In genomic region chr22:41356430-41357028, GRCh38 we compare ENCODE assay signal across 22 cellular contexts. TPM values are rescaled to one million over a fixed set of nuclear protein-coding genes. Genes with fewer than 3 reads are reported as not detected.
DNase-seq lines count a peak whose midpoint lies in the region; ATAC-seq, FAIRE-seq and TF ChIP-seq lines count a peak whose summit lies in the region.
"Had no signal": no experiment of that assay in that cellular context is flagged by ENCODE, and none has a peak within 500 bp of the region (broad histone marks: within the 10 kb centered on the region; RNA-seq: fewer than 3 reads in every experiment).

No MANE protein-coding gene starts in this region.

- WGBS in HepG2 (ENCODE audit: low lambda C conversion rate): 100% methylated on average over 4 of the region's 25 CpGs
- 80% methylated on average over 1 of the region's 25 CpGs for WGBS in right lobe of liver (ENCODE audit: insufficient coverage, low coverage, low lambda C conversion rate, missing lambda C conversion rate)
- WGBS in K562 (ENCODE audit: insufficient coverage, low coverage, missing lambda C conversion rate): 98% methylated on average over 12 of the region's 25 CpGs
- 94 to 96% methylated on average over 25 of the region's 25 CpGs for WGBS in heart right ventricle, 2 donors

- H3K4me2 ChIP-seq in HepG2 (ENCODE audit: low read depth, low read length): no peak overlapping the region
- H3K4me2 ChIP-seq in PC-3 (ENCODE audit: low read length): no peak overlapping the region
- H3K4me2 ChIP-seq in K562 (ENCODE audit: insufficient read depth, low read length): no peak overlapping the region
- H3K4me2 ChIP-seq: BLaER1, GM23338 had no signal

- H3K27ac ChIP-seq in HepG2 (ENCODE audit: extremely low read length, insufficient read depth, low read length) (no peak overlapping the region), right lobe of liver (no peak overlapping the region), PC-3 (ENCODE audit: low read length) (no peak overlapping the region), K562 (ENCODE audit: extremely low read depth, low read depth, low read length) (no peak overlapping the region), heart right ventricle (no peak overlapping the region)
- H3K27ac ChIP-seq: 22Rv1, BLaER1, C4-2B had no signal

- no peak for ATAC-seq in HepG2
- ATAC-seq in right lobe of liver: no peak
- no peak for ATAC-seq in PC-3
- no peak for ATAC-seq in K562
- no peak for ATAC-seq in HG03159 (IDR thresholded peaks at IDR 0.05; ENCODE audit: unreplicated experiment)
- ATAC-seq in heart right ventricle: no peak
- ATAC-seq: CD8-positive, alpha-beta T cell; GM23338; HCT116 had no signal

- no peak for DNase-seq in HepG2 (ENCODE audit: low spot score)
- DNase-seq in right lobe of liver: no peak
- DNase-seq in PC-3: no peak
- DNase-seq in K562 (ENCODE audit: extremely low read depth in 1 of 4, low spot score in 3 of 4): no peak
- DNase-seq in superior temporal gyrus (ENCODE audit: extremely low spot score): no peak
- DNase-seq in DMS 273 treated with DMSO at 0.1 percent for 48 hours (lab: John Stamatoyannopoulos, UW): no peak
- DNase-seq in heart right ventricle: no peak
- DNase-seq: CD4-positive, CD25-positive, alpha-beta regulatory T cell; CD8-positive, alpha-beta T cell; DMS153; DND-41; H9; HFFc6 had no signal

- intact Hi-C loops in HepG2 (cut with micrococcal nuclease; ENCODE audit: unreplicated experiment) (no loop called here), right lobe of liver (cut with DNase I) (no loop called here), PC-3 (cut with micrococcal nuclease) (no loop called here), K562 (cut with micrococcal nuclease) (no loop called here), heart right ventricle (cut with DNase I) (loop anchor here in 1 of 10 donors (10.0 kb wide), 1 partner anchor 52 kb away; the partner anchor contains the start of gene ZC3H7B)

- no peak overlapping the region for H3K9ac ChIP-seq in HepG2 (ENCODE audit: insufficient read depth, low read depth, low read length)
- H3K9ac ChIP-seq in PC-3 (ENCODE audit: low read length): no peak overlapping the region
- 0 out of 4 replicates have a peak overlapping the region, but pooled peaks of 1 of the 2 experiments have one; percentile 45 for H3K9ac ChIP-seq in K562 (ENCODE audit: insufficient read depth in 1 of 2, low read depth in 2 of 2, low read length in 2 of 2)
- H3K9ac ChIP-seq: BLaER1 had no signal

- H3K27me3 ChIP-seq in HepG2 (ENCODE audit: control insufficient read depth in 1 of 2, insufficient read depth in 2 of 2, low read length in 2 of 2) (no peaks in the 10 kb centered on the region), right lobe of liver (no peaks in the 10 kb centered on the region), PC-3 (ENCODE audit: low read length) (no peaks in the 10 kb centered on the region), K562 (ENCODE audit: control insufficient read depth in 2 of 2, insufficient read depth in 2 of 2, low read length in 2 of 2) (no peaks in the 10 kb centered on the region), heart right ventricle (no peaks in the 10 kb centered on the region)
- H3K27me3 ChIP-seq: BLaER1 had no signal

- TF ChIP-seq RAD21 in HepG2 (CRISPR knock-in tag; IDR thresholded peaks at IDR 0.05) (no peak), K562 (CRISPR knock-in tag; conservative IDR thresholded peaks at IDR 0.05 in 1 of 2, IDR thresholded peaks at IDR 0.05 in 1 of 2) (no peak)

- FAIRE-seq in HepG2 (lab: Jason Lieb, UNC) (no peak), K562 (lab: Jason Lieb, UNC) (no peak)
- FAIRE-seq: A204.1, G401.6, GM19239 had no signal

- H3K9me3 ChIP-seq in HepG2 (ENCODE audit: low read length): no peaks in the 10 kb centered on the region
- no peaks in the 10 kb centered on the region for H3K9me3 ChIP-seq in right lobe of liver
- H3K9me3 ChIP-seq in PC-3 (ENCODE audit: low read length): no peaks in the 10 kb centered on the region
- H3K9me3 ChIP-seq in K562 (replicated peaks; ENCODE audit: control insufficient read depth, insufficient read depth, low read depth, low read length): no peaks in the 10 kb centered on the region
- no peaks in the 10 kb centered on the region for H3K9me3 ChIP-seq in heart right ventricle
- H3K9me3 ChIP-seq: BLaER1 had no signal

- H3K79me2 ChIP-seq in HepG2 (ENCODE audit: insufficient read depth, low read length): no peaks in the 10 kb centered on the region
- H3K79me2 ChIP-seq in PC-3 (ENCODE audit: low read length): no peaks in the 10 kb centered on the region
- no peaks in the 10 kb centered on the region for H3K79me2 ChIP-seq in K562 (ENCODE audit: control insufficient read depth, insufficient read depth, low read length)

- peaks cover 24 to 57% of the 10 kb centered on the region in 2 experiments for H3K36me3 ChIP-seq in HepG2 (replicated peaks in 1 of 2; ENCODE audit: control insufficient read depth in 1 of 2, insufficient read depth in 2 of 2, low read length in 2 of 2)
- peaks cover 0 to 51% (median 16%) of the 10 kb centered on the region in 4 donors for H3K36me3 ChIP-seq in right lobe of liver
- no peaks in the 10 kb centered on the region; the same call in 1 of the 2 replicates for H3K36me3 ChIP-seq in PC-3 (ENCODE audit: low read depth, low read length)
- peaks cover 62% of the 10 kb centered on the region; the same call in 2 of the 3 replicates for H3K36me3 ChIP-seq in K562 (ENCODE audit: control insufficient read depth, insufficient read depth, low read length)
- peaks cover 0 to 78% (median 34%) of the 10 kb centered on the region in 9 donors for H3K36me3 ChIP-seq in heart right ventricle

- TF ChIP-seq CTCF in HepG2 (CRISPR knock-in tag; IDR thresholded peaks at IDR 0.05) (no peak), right lobe of liver (IDR thresholded peaks at IDR 0.05) (no peak), PC-3 (conservative IDR thresholded peaks at IDR 0.05; ENCODE audit: low read depth, low read length) (no peak), K562 (IDR thresholded peaks at IDR 0.05 in 2 of 3, conservative IDR thresholded peaks at IDR 0.05 in 1 of 3; ENCODE audit: insufficient read depth in 2 of 3, low read depth in 1 of 3, low read length in 3 of 3) (no peak), heart right ventricle (IDR thresholded peaks at IDR 0.05) (no peak)

- H3K4me3 ChIP-seq in HepG2 (replicated peaks in 1 of 3; ENCODE audit: insufficient read depth in 1 of 3, low read depth in 2 of 3, low read length in 3 of 3): no peak overlapping the region
- H3K4me3 ChIP-seq in right lobe of liver: no peak overlapping the region
- no peak overlapping the region for H3K4me3 ChIP-seq in PC-3 (ENCODE audit: low read length)
- H3K4me3 ChIP-seq in K562: no peak overlapping the region
- H3K4me3 ChIP-seq in heart right ventricle: no peak overlapping the region
- H3K4me3 ChIP-seq: BLaER1, GM23338 had no signal

- H4K20me1 ChIP-seq in HepG2 (ENCODE audit: insufficient read depth, low read length): no peaks in the 10 kb centered on the region
- H4K20me1 ChIP-seq in PC-3 (ENCODE audit: low read length): no peaks in the 10 kb centered on the region
- no peaks in the 10 kb centered on the region for H4K20me1 ChIP-seq in K562 (replicated peaks; ENCODE audit: control insufficient read depth, insufficient read depth, low read length)

- TF ChIP-seq POLR2A in HepG2 (IDR thresholded peaks at IDR 0.05; ENCODE audit: insufficient read depth in 1 of 2, low read depth in 2 of 2, low read length in 2 of 2) (no peak), right lobe of liver (IDR thresholded peaks at IDR 0.05) (no peak), K562 (conservative IDR thresholded peaks at IDR 0.05) (no peak)

- no peaks in the 10 kb centered on the region for H3K9me2 ChIP-seq in PC-3 (replicated peaks; ENCODE audit: low read length)

- peaks cover 21% of the 10 kb centered on the region for H3K4me1 ChIP-seq in HepG2 (ENCODE audit: insufficient read depth, low read length)
- H3K4me1 ChIP-seq in right lobe of liver: peaks cover 0 to 7% (median 0%) of the 10 kb centered on the region in 4 donors
- H3K4me1 ChIP-seq in PC-3 (ENCODE audit: insufficient read depth, low read length): no peaks in the 10 kb centered on the region
- H3K4me1 ChIP-seq in K562 (replicated peaks in 1 of 2; ENCODE audit: control insufficient read depth in 2 of 2, insufficient read depth in 2 of 2, low read length in 2 of 2): peaks cover 0 to 38% of the 10 kb centered on the region in 2 experiments; a peak in 4 of 5 replicates
- peaks cover 0 to 11% (median 0%) of the 10 kb centered on the region in 9 donors for H3K4me1 ChIP-seq in heart right ventricle
- H3K4me1 ChIP-seq: BLaER1 had no signal

- TF ChIP-seq EP300 in HepG2 (IDR thresholded peaks at IDR 0.05; ENCODE audit: low read depth in 2 of 2, low read length in 2 of 2) (no peak), HepG2 (CRISPR knock-in tag; IDR thresholded peaks at IDR 0.05; ENCODE audit: borderline replicate concordance) (no peak), K562 (IDR thresholded peaks at IDR 0.05; ENCODE audit: low read length) (no peak)

- H2AFZ ChIP-seq in HepG2 (ENCODE audit: low read length): no peak overlapping the region
- no peak overlapping the region for H2AFZ ChIP-seq in PC-3 (ENCODE audit: low read length)
- no peak overlapping the region for H2AFZ ChIP-seq in K562 (ENCODE audit: low read depth, low read length)
- H2AFZ ChIP-seq: GM23338 had no signal

- POLR2A ChIA-PET in HepG2 (lab: Yijun Ruan, JAX): no interaction called here
- POLR2A ChIA-PET in PC-3 (lab: Charles Lee; ENCODE audit: unreplicated experiment): no interaction called here
- POLR2A ChIA-PET in K562 (lab: Yijun Ruan, JAX): interaction anchor here (1.7 kb wide), 1 partner anchor 9 kb away, joined by 6 read pairs; no protein-coding TSS in a partner anchor

- no peaks in the 10 kb centered on the region for H3K9me1 ChIP-seq in K562 (ENCODE audit: control insufficient read depth, insufficient read depth, low read length)

- BruUV-seq in HepG2 (replicated peaks; lab: Mats Ljungman, UMichigan): TSS peak; percentile 25
- TSS peak; percentile 18 for BruUV-seq in PC-3 (replicated peaks; lab: Mats Ljungman, UMichigan)
- BruUV-seq in K562 (replicated peaks; lab: Mats Ljungman, UMichigan): TSS peak; percentile 24

- in situ Hi-C loops in HepG2 (cut with HindIII; ENCODE audit: extremely low pct_ligation_motif_present, low pct_unique_long_range_greater_than_20kb): no loop called here
- in situ Hi-C loops in K562 (cut with MboI): no loop called here

- no peaks in the 10 kb centered on the region for H3F3A ChIP-seq in PC-3 (ENCODE audit: low read length, unreplicated experiment)

- CTCF ChIA-PET in HepG2 (lab: Yijun Ruan, JAX; ENCODE audit: low intra/inter-chr PET ratio, low total read pairs): no interaction called here
- CTCF ChIA-PET in PC-3 (lab: Charles Lee): no interaction called here
- CTCF ChIA-PET in K562 (lab: Yijun Ruan, JAX; ENCODE audit: low intra/inter-chr PET ratio): no interaction called here

RNA-seq across cellular contexts. Expression of gene TEF, which starts 25.2 kb away (rescaled TPM):
- total RNA-seq in HepG2 (2016; rRNA removed; fragmentation: Illumina TruSeq; extraction: Trizol) (7.6 and 8.2 TPM in 2 replicates), right lobe of liver (10 to 100 TPM in 4 of 6 experiments, 1 to 10 TPM in 2; 6.1 to 28.9 (median 15.5) TPM), PC-3 (2014; rRNA removed) (4.0 TPM in 2 replicates), K562 (2014; rRNA removed) (1.2 and 2.0 TPM in 2 replicates), K562 (2014; rRNA removed; fragmentation: Illumina TruSeq; extraction: Trizol) (0.69 and 0.96 TPM in 2 replicates), K562 (2015; rRNA removed; fragmentation: Illumina TruSeq; extraction: Trizol) (0.68 and 0.76 TPM in 2 replicates), K562 (2021) (1.6 and 2.8 TPM in 2 replicates), heart right ventricle (10 to 100 TPM in 9 of 10 donors, 1 to 10 TPM in 1; 8.6 to 29.1 (median 18.4) TPM)
- 1.2 and 1.4 TPM in 2 replicates for total RNA-seq in HepG2 (2016; cell fraction: cytosol; rRNA removed; fragmentation: Illumina TruSeq; extraction: Trizol; ENCODE audit: low read depth)
- total RNA-seq in HepG2 (2016; cell fraction: insoluble cytoplasmic fraction; rRNA removed; fragmentation: Illumina TruSeq; extraction: Trizol): 6.8 and 7.9 TPM in 2 replicates
- 4.4 and 4.7 TPM in 2 replicates for total RNA-seq in HepG2 (2016; cell fraction: membrane; rRNA removed; fragmentation: Illumina TruSeq; extraction: Trizol)
- total RNA-seq in HepG2 (2016; cell fraction: nucleus; rRNA removed; fragmentation: Illumina TruSeq; extraction: Trizol): 4.9 and 6.0 TPM in 2 replicates
- polyA plus RNA-seq in HepG2 (2011; rRNA removed) (11.2 and 13.9 TPM in 2 replicates), K562 (2011; rRNA removed) (3.1 and 3.2 TPM in 2 replicates), K562 (2014; fragmentation: Illumina TruSeq; extraction: Trizol) (1.8 and 2.1 TPM in 2 replicates), K562 (2014; fragmentation: Nextera tagmentation; extraction: Ambion mirVana) (under 1 TPM; 0.04 to 0.06 TPM), K562 (2014; rRNA removed) (0.90 and 1.4 TPM in 2 replicates), heart right ventricle (10 to 100 TPM in 1 of 2 donors, 1 to 10 TPM in 1; 5.5 to 10.6 TPM)
- 7.0 and 7.4 TPM in 2 replicates for polyA plus RNA-seq in HepG2 (2011; cell fraction: cytosol; rRNA removed)
- 11.3 and 13.2 TPM in 2 replicates for polyA plus RNA-seq in HepG2 (2011; cell fraction: nucleus; rRNA removed)
- polyA plus RNA-seq in HepG2 (2012): 4.4 and 5.9 TPM in 2 replicates
- 0.47 and 0.59 TPM in 2 replicates for polyA plus RNA-seq in HepG2 (2016; cell fraction: cytosol; fragmentation: Illumina TruSeq; extraction: Trizol; ENCODE audit: low read depth)
- 5.6 and 6.0 TPM in 2 replicates for polyA plus RNA-seq in HepG2 (2016; cell fraction: insoluble cytoplasmic fraction; fragmentation: Illumina TruSeq; extraction: Trizol; ENCODE audit: low read depth)
- 2.1 and 2.3 TPM in 2 replicates for polyA plus RNA-seq in HepG2 (2016; cell fraction: membrane; fragmentation: Illumina TruSeq; extraction: Trizol; ENCODE audit: low read depth)
- polyA plus RNA-seq in HepG2 (2016; cell fraction: nucleus; fragmentation: Illumina TruSeq; extraction: Trizol; ENCODE audit: insufficient read depth, low read depth): 7.1 and 7.2 TPM in 2 replicates
- polyA minus RNA-seq in HepG2 (2011; rRNA and poly(A)+ RNA removed; ENCODE audit: low replicate concordance): 7.9 and 26.0 TPM in 2 replicates
- 7.2 and 7.3 TPM in 2 replicates for polyA minus RNA-seq in HepG2 (2011; cell fraction: cytosol; rRNA and poly(A)+ RNA removed)
- 4.7 and 5.0 TPM in 2 replicates for polyA minus RNA-seq in HepG2 (2011; cell fraction: nucleus; rRNA and poly(A)+ RNA removed)
- total RNA-seq in K562 (2011; cell fraction: chromatin; rRNA removed; ENCODE audit: low replicate concordance): 1.4 and 6.6 TPM in 2 replicates
- total RNA-seq in K562 (2011; cell fraction: nucleolus; rRNA removed): 2.4 and 2.8 TPM in 2 replicates
- total RNA-seq in K562 (2011; cell fraction: nucleoplasm; rRNA removed): 1.9 and 3.0 TPM in 2 replicates
- 1.4 and 4.5 TPM in 2 replicates for polyA plus RNA-seq in K562 (2011; cell fraction: cytosol; rRNA removed)
- polyA plus RNA-seq in K562 (2011; cell fraction: nucleus; rRNA removed): 4.0 and 5.7 TPM in 2 replicates
- polyA plus RNA-seq in K562 (2012): 0.30 and 0.72 TPM in 2 replicates
- polyA minus RNA-seq in K562 (2011; rRNA and poly(A)+ RNA removed): 2.7 and 4.1 TPM in 2 replicates
- 0.67 and 1.4 TPM in 2 replicates for polyA minus RNA-seq in K562 (2011; cell fraction: cytosol; rRNA and poly(A)+ RNA removed)
- polyA minus RNA-seq in K562 (2011; cell fraction: nucleus; rRNA and poly(A)+ RNA removed): 0.67 and 1.2 TPM in 2 replicates

RNA-seq across cellular contexts. Expression of gene ZC3H7B, which starts 55.2 kb away (rescaled TPM):
- 30.6 and 37.2 TPM in 2 replicates for total RNA-seq in HepG2 (2016; rRNA removed; fragmentation: Illumina TruSeq; extraction: Trizol)
- total RNA-seq in HepG2 (2016; cell fraction: cytosol; rRNA removed; fragmentation: Illumina TruSeq; extraction: Trizol; ENCODE audit: low read depth): 3.6 and 4.3 TPM in 2 replicates
- 25.9 and 37.4 TPM in 2 replicates for total RNA-seq in HepG2 (2016; cell fraction: insoluble cytoplasmic fraction; rRNA removed; fragmentation: Illumina TruSeq; extraction: Trizol)
- 19.5 and 20.9 TPM in 2 replicates for total RNA-seq in HepG2 (2016; cell fraction: membrane; rRNA removed; fragmentation: Illumina TruSeq; extraction: Trizol)
- total RNA-seq in HepG2 (2016; cell fraction: nucleus; rRNA removed; fragmentation: Illumina TruSeq; extraction: Trizol): 24.4 and 29.2 TPM in 2 replicates
- 26.4 and 36.2 TPM in 2 replicates for polyA plus RNA-seq in HepG2 (2011; rRNA removed)
- 17.5 and 23.0 TPM in 2 replicates for polyA plus RNA-seq in HepG2 (2011; cell fraction: cytosol; rRNA removed)
- polyA plus RNA-seq in HepG2 (2011; cell fraction: nucleus; rRNA removed): 61.9 and 71.8 TPM in 2 replicates
- polyA plus RNA-seq in HepG2 (2012): 29.1 and 32.8 TPM in 2 replicates
- 2.2 and 2.6 TPM in 2 replicates for polyA plus RNA-seq in HepG2 (2016; cell fraction: cytosol; fragmentation: Illumina TruSeq; extraction: Trizol; ENCODE audit: low read depth)
- 29.8 and 37.7 TPM in 2 replicates for polyA plus RNA-seq in HepG2 (2016; cell fraction: insoluble cytoplasmic fraction; fragmentation: Illumina TruSeq; extraction: Trizol; ENCODE audit: low read depth)
- 11.2 and 13.2 TPM in 2 replicates for polyA plus RNA-seq in HepG2 (2016; cell fraction: membrane; fragmentation: Illumina TruSeq; extraction: Trizol; ENCODE audit: low read depth)
- polyA plus RNA-seq in HepG2 (2016; cell fraction: nucleus; fragmentation: Illumina TruSeq; extraction: Trizol; ENCODE audit: insufficient read depth, low read depth): 57.8 and 58.1 TPM in 2 replicates
- 22.0 and 41.9 TPM in 2 replicates for polyA minus RNA-seq in HepG2 (2011; rRNA and poly(A)+ RNA removed; ENCODE audit: low replicate concordance)
- 19.4 and 19.8 TPM in 2 replicates for polyA minus RNA-seq in HepG2 (2011; cell fraction: cytosol; rRNA and poly(A)+ RNA removed)
- polyA minus RNA-seq in HepG2 (2011; cell fraction: nucleus; rRNA and poly(A)+ RNA removed): 14.5 and 18.0 TPM in 2 replicates
- 10 to 100 TPM; 26.5 to 50.1 (median 42.7) TPM for total RNA-seq in right lobe of liver
- 34.8 and 40.5 TPM in 2 replicates for total RNA-seq in PC-3 (2014; rRNA removed)
- 34.7 and 75.0 TPM in 2 replicates for total RNA-seq in K562 (2011; cell fraction: chromatin; rRNA removed; ENCODE audit: low replicate concordance)
- total RNA-seq in K562 (2011; cell fraction: nucleolus; rRNA removed): 38.4 and 39.9 TPM in 2 replicates
- 35.9 and 42.2 TPM in 2 replicates for total RNA-seq in K562 (2011; cell fraction: nucleoplasm; rRNA removed)
- total RNA-seq in K562 (2014; rRNA removed): 35.2 and 41.1 TPM in 2 replicates
- total RNA-seq in K562 (2014; rRNA removed; fragmentation: Illumina TruSeq; extraction: Trizol): 13.5 and 16.5 TPM in 2 replicates
- 25.8 and 26.8 TPM in 2 replicates for total RNA-seq in K562 (2015; rRNA removed; fragmentation: Illumina TruSeq; extraction: Trizol)
- 45.8 and 49.8 TPM in 2 replicates for total RNA-seq in K562 (2021)
- 19.0 and 25.6 TPM in 2 replicates for polyA plus RNA-seq in K562 (2011; rRNA removed)
- polyA plus RNA-seq in K562 (2011; cell fraction: cytosol; rRNA removed): 18.6 and 31.1 TPM in 2 replicates
- 50.3 and 65.2 TPM in 2 replicates for polyA plus RNA-seq in K562 (2011; cell fraction: nucleus; rRNA removed)
- 35.9 and 39.0 TPM in 2 replicates for polyA plus RNA-seq in K562 (2012)
- 30.6 and 40.0 TPM in 2 replicates for polyA plus RNA-seq in K562 (2014; fragmentation: Illumina TruSeq; extraction: Trizol)
- polyA plus RNA-seq in K562 (2014; fragmentation: Nextera tagmentation; extraction: Ambion mirVana): under 1 TPM; 0.07 to 0.30 TPM
- polyA plus RNA-seq in K562 (2014; rRNA removed): 38.6 and 39.0 TPM in 2 replicates
- 13.3 and 17.7 TPM in 2 replicates for polyA minus RNA-seq in K562 (2011; rRNA and poly(A)+ RNA removed)
- polyA minus RNA-seq in K562 (2011; cell fraction: cytosol; rRNA and poly(A)+ RNA removed): 17.8 and 25.7 TPM in 2 replicates
- 11.4 and 14.6 TPM in 2 replicates for polyA minus RNA-seq in K562 (2011; cell fraction: nucleus; rRNA and poly(A)+ RNA removed)
- 10 to 100 TPM; 31.7 to 51.5 (median 36.7) TPM for total RNA-seq in heart right ventricle
- polyA plus RNA-seq in heart right ventricle: 10 to 100 TPM; 21.4 to 23.0 TPM

Comparison
In these comparisons a context has a peak if more than half of its experiments do, and no peak if none do; other contexts are left out.
1. Of the 241 proteins assayed by ChIP-seq in both HepG2 and K562: peak only in HepG2: none; only in K562: POLR2G and RBM22; in both: none; in neither: 239.